13 cellular contexts compared by ENCODE assay signal in the genomic region with DNA sequence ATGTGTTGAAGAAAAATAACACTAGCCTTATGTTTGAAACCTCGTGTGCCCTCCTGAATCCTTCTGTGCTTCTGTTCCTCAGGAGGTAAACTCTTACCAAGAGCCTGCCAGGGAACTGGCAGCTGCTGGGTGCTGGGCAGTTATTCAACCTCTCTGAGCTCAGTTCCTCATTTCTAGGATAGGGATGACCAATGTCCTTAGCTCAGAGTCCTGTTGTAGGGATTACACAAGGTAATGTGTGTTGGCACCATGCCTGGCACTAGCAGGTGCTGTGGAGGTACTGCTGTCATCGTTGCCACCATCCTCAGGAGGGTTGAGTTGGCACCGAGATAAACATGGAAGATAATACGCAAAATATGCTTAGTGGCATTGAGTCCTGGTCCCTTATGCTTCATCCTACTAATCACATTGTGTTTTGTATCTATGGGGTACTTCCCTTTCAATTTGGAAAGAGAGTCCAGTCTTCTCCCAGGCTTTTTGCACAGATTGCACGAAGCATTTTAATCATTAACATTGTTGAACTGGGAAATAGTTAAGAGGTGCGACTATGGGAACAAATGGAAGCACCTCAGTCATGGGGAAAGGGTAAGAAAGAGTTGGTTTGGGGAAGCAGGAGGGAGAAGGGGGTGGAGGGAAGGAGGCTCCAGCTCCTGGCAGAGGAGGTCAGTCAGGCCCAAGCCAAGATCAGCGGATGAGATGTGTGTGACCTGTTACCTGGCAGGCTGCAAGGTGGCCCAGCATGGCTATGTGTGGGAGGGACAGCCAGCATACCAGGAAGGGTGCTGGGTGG. TPM values are rescaled to one million over a fixed set of nuclear protein-coding genes. Genes with fewer than 3 reads are reported as not detected.
DNase-seq lines count a peak whose midpoint lies in the region; ATAC-seq and TF ChIP-seq lines count a peak whose summit lies in the region.
"Had no signal": no experiment of that assay in that cellular context is flagged by ENCODE, and none has a peak within 500 bp of the region (broad histone marks: within the 10 kb centered on the region; RNA-seq: fewer than 3 reads in every experiment).

No MANE protein-coding gene starts in this region.

- no peaks in the 10 kb centered on the region for H3K27me3 Mint-ChIP-seq in activated CD4-positive, alpha-beta memory T cell treated with anti-CD3 and anti-CD28 coated beads for 36 hours

- H3K4me1 Mint-ChIP-seq in activated CD4-positive, alpha-beta memory T cell treated with anti-CD3 and anti-CD28 coated beads for 36 hours (ENCODE audit: low read depth), result peaks cover 4% of the 10 kb centered on the region
- H3K4me1 Mint-ChIP-seq: nephron progenitor cell had no signal

- no peaks in the 10 kb centered on the region for H3K27me3 ChIP-seq in body of pancreas

- H3K36me3 ChIP-seq in body of pancreas (replicated peaks in 1 of 2; ENCODE audit: insufficient read depth in 1 of 2, low read depth in 2 of 2), result peaks cover 0 to 28% of the 10 kb centered on the region in 2 donors

- H3K9me3 ChIP-seq in body of pancreas, result no peaks in the 10 kb centered on the region

- no peak overlapping the region for H3K27ac Mint-ChIP-seq in activated CD4-positive, alpha-beta memory T cell treated with anti-CD3 and anti-CD28 coated beads for 36 hours
- H3K27ac Mint-ChIP-seq: nephron progenitor cell had no signal

- no peaks in the 10 kb centered on the region for H3K9me3 Mint-ChIP-seq in activated CD4-positive, alpha-beta memory T cell treated with anti-CD3 and anti-CD28 coated beads for 36 hours

- DNase-seq in DMS79 treated with DMSO at 0.1 percent for 48 hours (lab: John Stamatoyannopoulos, UW) (peak; percentile 24), DMS79 (lab: John Stamatoyannopoulos, UW) (no peak), NCI-H1105 (lab: John Stamatoyannopoulos, UW) (peak; percentile 57), body of pancreas (peak; percentile 57 to 76 (median 70)), pons (ENCODE audit: low spot score) (peak; percentile 17), NCI-H1694 (lab: John Stamatoyannopoulos, UW) (no peak), NCI-H526 treated with DMSO at 0.1 percent for 48 hours (lab: John Stamatoyannopoulos, UW) (no peak)
- no peak for DNase-seq in activated CD4-positive, alpha-beta memory T cell treated with anti-CD3 and anti-CD28 coated beads for 36 hours
- DNase-seq: DND-41, NCI-H1048, nephron progenitor cell had no signal

- WGBS in body of pancreas, 2 donors, result 37 to 39% methylated on average over 7 of the region's 7 CpGs

- POLR2A ChIA-PET in activated CD4-positive, alpha-beta memory T cell treated with anti-CD3 and anti-CD28 coated beads for 36 hours (lab: Charles Lee), result no interaction called here

- H3K36me3 Mint-ChIP-seq in activated CD4-positive, alpha-beta memory T cell treated with anti-CD3 and anti-CD28 coated beads for 36 hours, result peaks cover 44% of the 10 kb centered on the region

- H3K27ac ChIP-seq in body of pancreas, result peak overlapping the region in 2 of 4 donors; percentile 30 to 34
- H3K27ac ChIP-seq: 22Rv1 had no signal

- intact Hi-C loops in body of pancreas (cut with DNase I), result no loop called here
- intact Hi-C loops in activated CD4-positive, alpha-beta memory T cell treated with anti-CD3 and anti-CD28 coated beads for 36 hours (cut with micrococcal nuclease), result no loop called here

- CTCF ChIA-PET in activated CD4-positive, alpha-beta memory T cell treated with anti-CD3 and anti-CD28 coated beads for 36 hours (lab: Charles Lee), result interaction anchor here (1.1 kb wide), 1 partner anchor 107 kb away, joined by 3 read pairs; no protein-coding TSS in a partner anchor

- peak; percentile 78 for ATAC-seq in body of pancreas
- ATAC-seq: Panc1 had no signal

- TF ChIP-seq CTCF in body of pancreas (IDR thresholded peaks at IDR 0.05), result no peak

- H3K4me3 Mint-ChIP-seq in activated CD4-positive, alpha-beta memory T cell treated with anti-CD3 and anti-CD28 coated beads for 36 hours, result no peak overlapping the region
- H3K4me3 Mint-ChIP-seq: nephron progenitor cell had no signal

- H3K4me3 ChIP-seq in body of pancreas, result no peak overlapping the region

- H3K4me1 ChIP-seq in body of pancreas, result peaks cover 18% of the 10 kb centered on the region

- no peak for TF ChIP-seq POLR2A in body of pancreas (IDR thresholded peaks at IDR 0.05)

RNA-seq across cellular contexts. Expression of a gene that starts 56.7 kb away (rescaled TPM):
- total RNA-seq in body of pancreas, result 10 to 100 TPM; 32.4 to 80.8 TPM
- 10 to 100 TPM; 76.6 to 79.9 TPM for total RNA-seq in activated CD4-positive, alpha-beta memory T cell treated with anti-CD3 and anti-CD28 coated beads for 36 hours

Comparison
In these comparisons a context has a peak if more than half of its experiments do, and no peak if none do; other contexts are left out.
1. DNase-seq: peak in DMS79 treated with DMSO at 0.1 percent for 48 hours (single experiment), NCI-H1105 (single experiment), body of pancreas (4 of 4) and pons (single experiment); none in DMS79 (single experiment), activated CD4-positive, alpha-beta memory T cell treated with anti-CD3 and anti-CD28 coated beads for 36 hours (single experiment), NCI-H1694 (single experiment) and NCI-H526 treated with DMSO at 0.1 percent for 48 hours (single experiment).